20 cellular contexts compared by ENCODE assay signal in the genomic region with DNA sequence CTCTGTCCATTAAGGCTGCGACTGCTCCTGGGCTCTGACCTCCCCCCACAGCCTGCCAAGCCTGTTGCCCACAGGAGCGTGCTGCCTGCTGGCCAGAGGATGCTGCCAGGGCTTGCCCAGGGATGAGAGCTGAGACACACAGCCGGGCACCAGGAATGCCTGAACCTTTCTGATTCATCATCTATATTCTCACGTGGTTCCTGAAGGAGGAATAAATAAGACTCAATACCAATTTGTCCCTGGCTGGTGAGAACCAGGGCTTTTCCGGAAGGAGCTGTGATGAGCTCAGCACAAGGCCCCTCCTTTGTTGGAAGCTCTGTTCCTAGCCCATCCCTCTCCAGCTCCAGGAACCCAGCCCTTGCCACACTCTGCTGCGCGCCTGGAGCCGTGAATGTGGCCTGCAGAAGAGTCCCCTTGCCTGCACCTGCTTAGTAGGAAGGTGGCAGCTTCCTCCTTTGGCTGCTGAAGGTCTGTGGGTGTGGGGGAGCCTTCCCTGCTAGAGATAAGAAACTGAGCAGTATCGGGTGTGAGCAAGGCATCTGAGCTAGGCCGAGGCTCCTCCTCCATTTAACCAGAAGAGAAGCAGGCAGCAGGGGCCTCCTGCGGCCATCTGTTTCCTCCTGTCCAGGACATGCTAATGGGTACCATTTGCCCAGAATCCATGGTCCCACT. TPM values are rescaled to one million over a fixed set of nuclear protein-coding genes. Genes with fewer than 3 reads are reported as not detected.
DNase-seq lines count a peak whose midpoint lies in the region; ATAC-seq and TF ChIP-seq lines count a peak whose summit lies in the region.
"Had no signal": no experiment of that assay in that cellular context is flagged by ENCODE, and none has a peak within 500 bp of the region (broad histone marks: within the 10 kb centered on the region; RNA-seq: fewer than 3 reads in every experiment).

No MANE protein-coding gene starts in this region.

- no peaks in the 10 kb centered on the region; the same call in 1 of the 2 replicates for H3K27me3 Mint-ChIP-seq in H9 (ENCODE audit: low read depth)

- H3K23me2 ChIP-seq in H9 (ENCODE audit: insufficient read length, low read depth, low read length, poor library complexity, severe bottlenecking), result no peaks in the 10 kb centered on the region

- H3K18ac ChIP-seq in H9 (ENCODE audit: insufficient read length, low read depth, low read length) (no peak overlapping the region), mesendoderm (ENCODE audit: low read length) (no peak overlapping the region)

- H3K9ac ChIP-seq in H9 (ENCODE audit: extremely low read depth, insufficient read length, low read length), result no peak overlapping the region
- H3K9ac ChIP-seq in mesendoderm (ENCODE audit: low read length), result no peak overlapping the region

- no peak overlapping the region for H4K91ac ChIP-seq in H9 (ENCODE audit: insufficient read length, low read depth, low read length)

- H3K79me2 ChIP-seq in H9 (ENCODE audit: insufficient read depth, low read length), result no peaks in the 10 kb centered on the region
- H3K79me2 ChIP-seq in mesendoderm (ENCODE audit: control insufficient read depth, insufficient read depth, low read length), result no peaks in the 10 kb centered on the region

- H3K56ac ChIP-seq in H9 (ENCODE audit: insufficient read length, low read depth, low read length), result no peak overlapping the region
- H3K56ac ChIP-seq in mesendoderm (ENCODE audit: low read length), result no peak overlapping the region

- H3K79me1 ChIP-seq in H9 (ENCODE audit: insufficient read depth, low read depth, low read length, poor library complexity, severe bottlenecking), result no peaks in the 10 kb centered on the region
- H3K79me1 ChIP-seq in mesendoderm (ENCODE audit: low read length), result peaks cover 7% of the 10 kb centered on the region

- no peak overlapping the region; the same call in 1 of the 2 replicates for H3K14ac ChIP-seq in H9 (ENCODE audit: insufficient read depth, low read length)

- H3T11ph ChIP-seq in H9 (ENCODE audit: low read length), result no peak overlapping the region

- H3K27ac ChIP-seq in H9 (ENCODE audit: insufficient read length, low read depth, low read length) (no peak overlapping the region), caudate nucleus (ENCODE audit: low read depth, low read length) (peak overlapping the region; percentile 30), mesendoderm (ENCODE audit: low read depth, low read length) (no peak overlapping the region)
- H3K27ac ChIP-seq: coronary artery, SJSA1 had no signal

- H3K4ac ChIP-seq in H9 (ENCODE audit: low read depth, low read length) (no peak overlapping the region), mesendoderm (ENCODE audit: low read depth, low read length) (no peak overlapping the region)

- H3K4me2 ChIP-seq in H9 (ENCODE audit: insufficient read depth, insufficient read length, low read length) (no peak overlapping the region), mesendoderm (ENCODE audit: low read length) (no peak overlapping the region)

- no peak overlapping the region for H3K27ac Mint-ChIP-seq in H9
- H3K27ac Mint-ChIP-seq: endodermal cell; natural killer cell treated with Interleukin-12 subunit alpha and Interleukin-12 subunit beta and Interleukin-15 and Interleukin-18, amount 100 ng/mL, for 72 hours; T-helper 1 cell treated with Interleukin-12 subunit alpha and Interleukin-12 subunit beta and Interleukin-4 antibody, amounts not matched to agents 30 μg/mL and 1 μg/mL, for 36 hours had no signal

- no peak overlapping the region for H2BK20ac ChIP-seq in H9 (ENCODE audit: low read depth, low read length, poor library complexity, severe bottlenecking)

- H4K8ac ChIP-seq in H9 (replicated peaks; ENCODE audit: insufficient read length, low read depth, low read length), result no peak overlapping the region
- no peak overlapping the region for H4K8ac ChIP-seq in mesendoderm (ENCODE audit: low read depth, low read length)

- H3K4me3 Mint-ChIP-seq in H9, result no peak overlapping the region
- H3K4me3 Mint-ChIP-seq: endodermal cell; natural killer cell treated with Interleukin-12 subunit alpha and Interleukin-12 subunit beta and Interleukin-15 and Interleukin-18, amount 100 ng/mL, for 72 hours; T-helper 1 cell treated with Interleukin-12 subunit alpha and Interleukin-12 subunit beta and Interleukin-4 antibody, amounts not matched to agents 30 μg/mL and 1 μg/mL, for 36 hours had no signal

- no peak overlapping the region for H2BK120ac ChIP-seq in H9 (ENCODE audit: low read depth, low read length, poor library complexity, severe bottlenecking)
- no peak overlapping the region for H2BK120ac ChIP-seq in mesendoderm (ENCODE audit: low read depth, low read length)

- H3K36me3 ChIP-seq in mesendoderm (ENCODE audit: control insufficient read depth, insufficient read depth, low read length), result no peaks in the 10 kb centered on the region
- H3K36me3 ChIP-seq: heart left ventricle, SJSA1 had no signal

- H2AFZ ChIP-seq in H9 (ENCODE audit: low read length), result no peak overlapping the region

- no peaks in the 10 kb centered on the region for H3K27me3 ChIP-seq in H9 (ENCODE audit: insufficient read depth, low read length)
- H3K27me3 ChIP-seq in mesendoderm (ENCODE audit: insufficient read depth, low read length, poor library complexity), result no peaks in the 10 kb centered on the region
- H3K27me3 ChIP-seq: heart left ventricle, SJSA1 had no signal

- no peak for TF ChIP-seq CTCF in H9 (conservative IDR thresholded peaks at IDR 0.05)

- no peak for ATAC-seq in GM21360 (IDR thresholded peaks at IDR 0.05; ENCODE audit: unreplicated experiment)
- ATAC-seq: heart left ventricle, left colon had no signal

- no peaks in the 10 kb centered on the region for H4K20me1 ChIP-seq in H9 (ENCODE audit: control insufficient read depth, insufficient read depth, insufficient read length)

- H2BK5ac ChIP-seq in H9 (ENCODE audit: insufficient read length, low read length), result no peak overlapping the region
- no peak overlapping the region for H2BK5ac ChIP-seq in mesendoderm (ENCODE audit: low read length)

- peak overlapping the region; percentile 38 for H4K5ac ChIP-seq in H9 (ENCODE audit: insufficient read length, low read depth, low read length)
- no peak overlapping the region for H4K5ac ChIP-seq in mesendoderm (ENCODE audit: low read length)

- H2BK15ac ChIP-seq in H9 (ENCODE audit: low read depth, low read length), result no peak overlapping the region
- no peak overlapping the region for H2BK15ac ChIP-seq in mesendoderm (replicated peaks; ENCODE audit: low read depth)

- peaks cover 5 to 19% of the 10 kb centered on the region in 2 experiments for H3K4me1 Mint-ChIP-seq in H9

- H3K4me1 ChIP-seq in H9 (ENCODE audit: insufficient read depth, low read length) (no peaks in the 10 kb centered on the region), mesendoderm (ENCODE audit: control insufficient read depth, low read depth, low read length) (no peaks in the 10 kb centered on the region)
- H3K4me1 ChIP-seq: SJSA1 had no signal

- no CpG with 5 or more reads among the region's 11 CpGs for WGBS in H9 (ENCODE audit: extremely low coverage, insufficient read length, low lambda C conversion rate)
- WGBS in mesendoderm (ENCODE audit: extremely low coverage, insufficient coverage, low lambda C conversion rate), result no CpG with 5 or more reads among the region's 11 CpGs

- H3K23ac ChIP-seq in H9 (ENCODE audit: insufficient read length, low read depth, low read length) (no peak overlapping the region), mesendoderm (ENCODE audit: low read length) (no peak overlapping the region)

- DNase-seq in H9, result no peak
- peak; percentile 20 for DNase-seq in Jurkat, Clone E6-1 (ENCODE audit: low read depth, low spot score)
- DNase-seq in caudate nucleus (lab: John Stamatoyannopoulos, UW), result peak in 5 of 61 donors; percentile 14 to 63 (median 27)
- peak; percentile 55 for DNase-seq in mesendoderm
- no peak for DNase-seq in OCI-M2 (lab: John Stamatoyannopoulos, UW; ENCODE audit: unreplicated experiment)
- no peak for DNase-seq in SHP77 (lab: John Stamatoyannopoulos, UW)
- DNase-seq: activated CD4-positive, alpha-beta T cell treated with anti-CD3 and anti-CD28 coated beads, Interleukin-2, amount 50 U/mL, for 48 hours; activated effector memory CD4-positive, alpha-beta T cell treated with anti-CD3 and anti-CD28 coated beads, Interleukin-2, amount 50 U/mL, for 16 hours; endodermal cell; heart left ventricle; left colon; midbrain; NCI-H187; NCI-H774 had no signal

- H3K9me3 Mint-ChIP-seq in H9, result peaks cover 9 to 10% of the 10 kb centered on the region in 2 experiments
- H3K9me3 Mint-ChIP-seq: natural killer cell treated with Interleukin-12 subunit alpha and Interleukin-12 subunit beta and Interleukin-15 and Interleukin-18, amount 100 ng/mL, for 72 hours; T-helper 1 cell treated with Interleukin-12 subunit alpha and Interleukin-12 subunit beta and Interleukin-4 antibody, amounts not matched to agents 30 μg/mL and 1 μg/mL, for 36 hours had no signal

- H2BK12ac ChIP-seq in H9 (ENCODE audit: insufficient read length, low read depth, low read length), result no peak overlapping the region

- H2AK5ac ChIP-seq in H9 (ENCODE audit: insufficient read length, low read length) (no peak overlapping the region), mesendoderm (ENCODE audit: low read length) (no peak overlapping the region)

- H3K9me3 ChIP-seq in H9 (ENCODE audit: control insufficient read depth, low read depth, low read length), result no peaks in the 10 kb centered on the region
- H3K9me3 ChIP-seq: heart left ventricle, SJSA1 had no signal

- H3K4me3 ChIP-seq in Jurkat, Clone E6-1 (ENCODE audit: low read length), result no peak overlapping the region
- no peak overlapping the region for H3K4me3 ChIP-seq in mesendoderm (ENCODE audit: low read length)
- H3K4me3 ChIP-seq: coronary artery, heart left ventricle, SJSA1 had no signal

- H3K36me3 Mint-ChIP-seq in H9 (ENCODE audit: insufficient read depth in 1 of 3, low read depth in 3 of 3), result peaks cover 4 to 31% (median 8%) of the 10 kb centered on the region in 3 experiments; a peak in 6 of 7 replicates
- H3K36me3 Mint-ChIP-seq: natural killer cell treated with Interleukin-12 subunit alpha and Interleukin-12 subunit beta and Interleukin-15 and Interleukin-18, amount 100 ng/mL, for 72 hours had no signal

RNA-seq across cellular contexts. Expression of a gene that starts 37.9 kb away (rescaled TPM):
- 4.7 and 5.4 TPM in 2 replicates for total RNA-seq in H9 (2021)
- not detected for polyA plus RNA-seq in Jurkat, Clone E6-1 (2012; ENCODE audit: insufficient read depth, insufficient read length)
- 1.9 TPM for polyA plus RNA-seq in mesendoderm (2013, experiment 1 of 2)
- 1.7 TPM for polyA plus RNA-seq in mesendoderm (2013, experiment 2 of 2)
- total RNA-seq: HT-29; natural killer cell treated with Interleukin-12 subunit alpha and Interleukin-12 subunit beta and Interleukin-15 and Interleukin-18, amount 100 ng/mL, for 72 hours; SJSA1 had no signal

Comparison
In these comparisons a context has a peak if more than half of its experiments do, and no peak if none do; other contexts are left out.
1. DNase-seq: peak in Jurkat, Clone E6-1 (single experiment) and mesendoderm (single experiment); none in H9 (single experiment), OCI-M2 (single experiment) and SHP77 (0 of 2).